In the genomic region with DNA sequence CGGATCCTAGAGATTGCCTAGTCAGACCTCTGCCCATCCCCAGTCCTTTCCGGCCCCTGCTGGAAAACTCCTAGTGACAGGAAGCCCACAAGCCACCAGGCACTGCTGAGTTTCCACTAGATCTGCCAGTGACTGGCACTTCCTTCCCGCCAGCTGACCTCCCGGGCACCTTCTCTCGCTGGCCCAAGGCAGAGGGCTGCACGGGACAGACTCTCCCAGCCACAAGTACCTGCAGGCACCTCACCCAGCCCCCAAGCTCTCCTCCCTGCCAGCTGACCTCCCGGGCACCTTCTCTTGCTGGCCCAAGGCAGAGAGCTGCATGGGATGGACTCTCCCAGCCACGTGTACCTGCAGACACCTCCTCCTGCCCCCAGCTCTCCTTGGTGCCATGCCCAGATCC, we compare ENCODE assay signal across 21 cellular contexts.
DNase-seq lines count a peak whose midpoint lies in the region; ATAC-seq, FAIRE-seq and TF ChIP-seq lines count a peak whose summit lies in the region.
"Had no signal": no experiment of that assay in that cellular context is flagged by ENCODE, and none has a peak within 500 bp of the region (broad histone marks: within the 10 kb centered on the region; RNA-seq: fewer than 3 reads in every experiment).

No MANE protein-coding gene starts in this region.

- H3K9me3 ChIP-seq in right atrium auricular region (no peaks in the 10 kb centered on the region), gastroesophageal sphincter (no peaks in the 10 kb centered on the region), neuronal stem cell (replicated peaks in 1 of 2; ENCODE audit: control insufficient read depth in 2 of 2, insufficient read depth in 1 of 2, low read depth in 1 of 2, low read length in 2 of 2) (peaks cover 0 to 6% of the 10 kb centered on the region in 2 donors), vagina (no peaks in the 10 kb centered on the region), colonic mucosa (no peaks in the 10 kb centered on the region)

- H3K4me1 ChIP-seq in right atrium auricular region (no peaks in the 10 kb centered on the region), gastroesophageal sphincter (no peaks in the 10 kb centered on the region), neuronal stem cell (ENCODE audit: control insufficient read depth in 2 of 2, insufficient read depth in 1 of 2, low read depth in 1 of 2, low read length in 2 of 2) (peaks cover 0 to 1% of the 10 kb centered on the region in 2 donors), vagina (no peaks in the 10 kb centered on the region), colonic mucosa (peaks cover 3% of the 10 kb centered on the region)
- H3K4me1 ChIP-seq: foreskin keratinocyte had no signal

- H3K23ac ChIP-seq in neuronal stem cell (ENCODE audit: low read depth, low read length, poor library complexity): no peak overlapping the region

- H2BK5ac ChIP-seq in neuronal stem cell (ENCODE audit: low read length): no peak overlapping the region

- H3K9ac ChIP-seq in neuronal stem cell (ENCODE audit: low read depth, low read length, poor library complexity) (no peak overlapping the region), colonic mucosa (ENCODE audit: low read depth in 2 of 2, low read length in 2 of 2) (no peak overlapping the region)

- peak; percentile 9 for DNase-seq in cardiac septum (ENCODE audit: low spot score)
- DNase-seq in right atrium auricular region (ENCODE audit: low spot score): no peak
- DNase-seq in neuronal stem cell (ENCODE audit: low spot score): no peak
- DNase-seq in vagina (ENCODE audit: extremely low spot score in 2 of 2): no peak
- no peak for DNase-seq in colonic mucosa
- DNase-seq in urothelium cell line (ENCODE audit: low spot score): no peak
- DNase-seq: ACHN; activated CD4-positive, alpha-beta memory T cell treated with anti-CD3 and anti-CD28 coated beads, Interleukin-2, amount 10 ng/mL, durations not matched to agents 7 days and 5 days; activated T-cell treated with anti-CD3 and anti-CD28 coated beads, Interleukin-2, amount 50 U/mL, for 48 hours; brain microvascular endothelial cell; foreskin keratinocyte; HCEC 1CT; kidney glomerular epithelial cell; NCI-H1105 treated with DMSO at 0.1 percent for 48 hours; NCI-H524 treated with DMSO at 0.1 percent for 48 hours; stimulated activated CD4-positive, alpha-beta T cell treated with anti-CD3 and anti-CD28 coated beads, Interleukin-2, amount 100 ng/mL, for 48 hours; T-helper 1 cell had no signal

- H3K4ac ChIP-seq in neuronal stem cell (ENCODE audit: low read length): peak overlapping the region; percentile 85

- H3K36me3 ChIP-seq in right atrium auricular region (no peaks in the 10 kb centered on the region), gastroesophageal sphincter (no peaks in the 10 kb centered on the region), neuronal stem cell (replicated peaks in 1 of 2; ENCODE audit: control insufficient read depth in 2 of 2, insufficient read depth in 2 of 2, low read length in 2 of 2) (peaks cover 0 to 6% of the 10 kb centered on the region in 2 donors), vagina (no peaks in the 10 kb centered on the region), colonic mucosa (no peaks in the 10 kb centered on the region)
- H3K36me3 ChIP-seq: brain microvascular endothelial cell had no signal

- no peak overlapping the region for H2BK120ac ChIP-seq in neuronal stem cell (ENCODE audit: low read depth, low read length)

- no peak overlapping the region for H4K8ac ChIP-seq in neuronal stem cell (ENCODE audit: low read depth, low read length)

- peak overlapping the region; percentile 27 for H2BK15ac ChIP-seq in neuronal stem cell (ENCODE audit: low read length)

- no peaks in the 10 kb centered on the region for H3K79me1 ChIP-seq in neuronal stem cell (ENCODE audit: low read depth, low read length)

- no peak overlapping the region for H3K14ac ChIP-seq in neuronal stem cell (ENCODE audit: low read length)

- intact Hi-C loops in cardiac septum (cut with DNase I): no loop called here
- intact Hi-C loops in vagina (cut with DNase I): no loop called here
- intact Hi-C loops in colonic mucosa (cut with DNase I): loop anchor here (10.0 kb wide), 1 partner anchor 107 kb away; a partner anchor contains a TSS

- WGBS in gastroesophageal sphincter (ENCODE audit: low coverage in 1 of 2), 2 donors: 67% methylated on average over 1 of the region's 8 CpGs; no CpG with 5 or more reads in 1 of the 2 donors
- no CpG with 5 or more reads among the region's 8 CpGs for WGBS in neuronal stem cell (ENCODE audit: extremely low coverage in 2 of 2, insufficient read length in 2 of 2, insufficient replicate concordance in 1 of 2), 2 donors

- H3K18ac ChIP-seq in neuronal stem cell (ENCODE audit: low read length): peak overlapping the region; percentile 65

- TF ChIP-seq POLR2A in gastroesophageal sphincter (IDR thresholded peaks at IDR 0.05) (no peak), vagina (IDR thresholded peaks at IDR 0.05) (no peak)

- H3K4me2 ChIP-seq in neuronal stem cell (ENCODE audit: insufficient read depth, low read length, poor library complexity, severe bottlenecking): no peak overlapping the region

- TF ChIP-seq CTCF in right atrium auricular region (IDR thresholded peaks at IDR 0.05) (no peak), gastroesophageal sphincter (IDR thresholded peaks at IDR 0.05) (no peak), vagina (IDR thresholded peaks at IDR 0.05) (no peak), colonic mucosa (IDR thresholded peaks at IDR 0.05) (no peak)

- no peak overlapping the region for H2AK5ac ChIP-seq in neuronal stem cell (ENCODE audit: low read depth, low read length)

- no peak overlapping the region for H2BK12ac ChIP-seq in neuronal stem cell (ENCODE audit: low read length)

- H4K91ac ChIP-seq in neuronal stem cell (ENCODE audit: low read depth, low read length, poor library complexity): no peak overlapping the region

- H3K27ac ChIP-seq in right atrium auricular region: no peak overlapping the region
- peak overlapping the region in 2 of 4 donors; percentile 4 to 8 for H3K27ac ChIP-seq in gastroesophageal sphincter
- H3K27ac ChIP-seq in neuronal stem cell (replicated peaks; ENCODE audit: low read length): no peak overlapping the region
- H3K27ac ChIP-seq in vagina: peak overlapping the region; percentile 5
- no peak overlapping the region for H3K27ac ChIP-seq in colonic mucosa
- H3K27ac ChIP-seq: brain microvascular endothelial cell, foreskin keratinocyte had no signal

- ATAC-seq in gastroesophageal sphincter (peak; percentile 36), GM19452 (IDR thresholded peaks at IDR 0.05; ENCODE audit: unreplicated experiment) (no peak)
- ATAC-seq: foreskin keratinocyte had no signal

- FAIRE-seq in urothelium cell line (lab: Jason Lieb, UNC): no peak
- FAIRE-seq: GM12892 had no signal

- no peak overlapping the region for H2AFZ ChIP-seq in neuronal stem cell (ENCODE audit: low read length)

- H3K4me3 ChIP-seq in right atrium auricular region (no peak overlapping the region), gastroesophageal sphincter (no peak overlapping the region), neuronal stem cell (ENCODE audit: low read length in 2 of 2) (no peak overlapping the region), vagina (no peak overlapping the region), colonic mucosa (no peak overlapping the region)
- H3K4me3 ChIP-seq: skin epidermis had no signal

- no peak for TF ChIP-seq EP300 in gastroesophageal sphincter (IDR thresholded peaks at IDR 0.05)

- H3K27me3 ChIP-seq in right atrium auricular region (no peaks in the 10 kb centered on the region), gastroesophageal sphincter (peaks cover 5% of the 10 kb centered on the region), neuronal stem cell (ENCODE audit: control insufficient read depth in 3 of 3, insufficient read depth in 3 of 3, low read depth in 1 of 3, low read length in 3 of 3) (peaks cover 0 to 2% (median 0%) of the 10 kb centered on the region in 3 experiments), vagina (no peaks in the 10 kb centered on the region), colonic mucosa (no peaks in the 10 kb centered on the region)
- H3K27me3 ChIP-seq: brain microvascular endothelial cell, foreskin keratinocyte had no signal
